Comparison of ENCODE assay signal across 1 cellular context in the genomic region with DNA sequence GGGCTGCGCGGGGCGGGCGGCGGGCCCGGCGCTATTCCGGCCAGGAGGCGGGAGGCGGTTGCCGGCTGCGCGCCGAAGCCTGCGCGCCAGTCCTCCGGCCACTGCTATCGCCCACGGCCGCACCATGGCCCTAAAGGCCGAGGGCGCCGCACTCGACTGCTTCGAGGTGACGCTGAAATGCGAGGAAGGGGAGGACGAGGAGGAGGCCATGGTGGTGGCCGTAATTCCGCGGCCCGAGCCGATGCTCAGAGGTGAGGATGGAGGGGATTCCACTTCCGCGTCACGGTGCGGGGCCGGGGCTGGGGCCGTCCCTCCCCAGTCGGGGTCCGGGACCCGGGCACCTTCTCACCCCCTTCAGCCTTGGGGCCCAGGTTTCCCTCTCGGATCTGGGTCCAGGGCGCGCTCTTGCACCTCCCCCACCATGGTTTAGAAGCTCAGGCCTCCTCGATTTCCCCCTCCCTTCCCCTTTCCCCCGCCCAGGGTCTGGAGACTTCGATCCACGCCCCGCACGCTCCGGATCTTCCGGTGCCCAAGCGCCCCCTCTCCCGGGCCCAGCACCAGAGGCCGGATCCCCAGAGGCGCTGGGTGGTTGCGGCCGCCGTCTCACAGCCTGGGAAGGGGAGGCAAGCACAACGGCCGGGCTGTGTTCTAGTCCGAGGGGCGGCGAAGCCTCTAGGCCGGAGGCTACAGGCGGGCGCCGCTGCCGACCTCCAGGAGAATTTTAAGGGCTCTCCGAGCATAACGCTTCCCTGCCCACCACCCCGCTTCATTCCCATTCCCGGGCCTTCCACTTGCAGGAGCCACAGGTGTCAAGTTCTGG.
A peak's percentile ranks its signal among the peaks of the same experiment; 100 is the strongest.
TF ChIP-seq lines count a peak whose summit lies in the region.

No MANE protein-coding gene starts in this region.

TF ChIP-seq in HEK293, 187 proteins besides CTCF, POLR2A, EP300 and RAD21 (continued from another document and continues in another):
- no peak for TF ChIP-seq ZNF561 (tag by site-specific recombination; IDR thresholded peaks at IDR 0.05; ENCODE audit: borderline replicate concordance)
- TF ChIP-seq OSR2 (tag by site-specific recombination; IDR thresholded peaks at IDR 0.05), result no peak
- no peak for TF ChIP-seq ZNF704 (tag by site-specific recombination; IDR thresholded peaks at IDR 0.05)
- TF ChIP-seq GLIS1 (tag by site-specific recombination; IDR thresholded peaks at IDR 0.05), result no peak
- no peak for TF ChIP-seq ZNF146 (tag by site-specific recombination; IDR thresholded peaks at IDR 0.05)
- TF ChIP-seq ZNF530 (tag by site-specific recombination; IDR thresholded peaks at IDR 0.05; ENCODE audit: low read depth), result no peak
- peak; percentile 94 for TF ChIP-seq SCRT2 (tag by site-specific recombination; IDR thresholded peaks at IDR 0.05)
- TF ChIP-seq ZNF76 (tag by site-specific recombination; IDR thresholded peaks at IDR 0.05; ENCODE audit: borderline replicate concordance, low read depth), result no peak; the same call in 1 of the 2 replicates
- peak; percentile 89 for TF ChIP-seq ZBTB8A (tag by site-specific recombination; IDR thresholded peaks at IDR 0.05)
- no peak for TF ChIP-seq ZNF555 (tag by site-specific recombination; conservative IDR thresholded peaks at IDR 0.05)
- TF ChIP-seq, protein P1, sequence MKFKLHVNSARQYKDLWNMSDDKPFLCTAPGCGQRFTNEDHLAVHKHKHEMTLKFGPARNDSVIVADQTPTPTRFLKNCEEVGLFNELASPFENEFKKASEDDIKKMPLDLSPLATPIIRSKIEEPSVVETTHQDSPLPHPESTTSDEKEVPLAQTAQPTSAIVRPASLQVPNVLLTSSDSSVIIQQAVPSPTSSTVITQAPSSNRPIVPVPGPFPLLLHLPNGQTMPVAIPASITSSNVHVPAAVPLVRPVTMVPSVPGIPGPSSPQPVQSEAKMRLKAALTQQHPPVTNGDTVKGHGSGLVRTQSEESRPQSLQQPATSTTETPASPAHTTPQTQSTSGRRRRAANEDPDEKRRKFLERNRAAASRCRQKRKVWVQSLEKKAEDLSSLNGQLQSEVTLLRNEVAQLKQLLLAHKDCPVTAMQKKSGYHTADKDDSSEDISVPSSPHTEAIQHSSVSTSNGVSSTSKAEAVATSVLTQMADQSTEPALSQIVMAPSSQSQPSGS (tag by site-specific recombination; IDR thresholded peaks at IDR 0.05; ENCODE audit: low read depth), result no peak
- TF ChIP-seq ZNF658 (tag by site-specific recombination; IDR thresholded peaks at IDR 0.05), result no peak
- peak; percentile 65 for TF ChIP-seq SP2 (tag by site-specific recombination; IDR thresholded peaks at IDR 0.05)
- TF ChIP-seq INSM2 (tag by site-specific recombination; IDR thresholded peaks at IDR 0.05), result no peak
- no peak for TF ChIP-seq ZNF2 (tag by site-specific recombination; IDR thresholded peaks at IDR 0.05)
- TF ChIP-seq ZNF423 (tag by site-specific recombination; IDR thresholded peaks at IDR 0.05), result no peak
- no peak for TF ChIP-seq ZNF157 (tag by site-specific recombination; IDR thresholded peaks at IDR 0.05)
- no peak for TF ChIP-seq ZNF488 (tag by site-specific recombination; IDR thresholded peaks at IDR 0.05)
- TF ChIP-seq ZXDB (tag by site-specific recombination; IDR thresholded peaks at IDR 0.05), result peak; percentile 58
- TF ChIP-seq, protein P2, sequence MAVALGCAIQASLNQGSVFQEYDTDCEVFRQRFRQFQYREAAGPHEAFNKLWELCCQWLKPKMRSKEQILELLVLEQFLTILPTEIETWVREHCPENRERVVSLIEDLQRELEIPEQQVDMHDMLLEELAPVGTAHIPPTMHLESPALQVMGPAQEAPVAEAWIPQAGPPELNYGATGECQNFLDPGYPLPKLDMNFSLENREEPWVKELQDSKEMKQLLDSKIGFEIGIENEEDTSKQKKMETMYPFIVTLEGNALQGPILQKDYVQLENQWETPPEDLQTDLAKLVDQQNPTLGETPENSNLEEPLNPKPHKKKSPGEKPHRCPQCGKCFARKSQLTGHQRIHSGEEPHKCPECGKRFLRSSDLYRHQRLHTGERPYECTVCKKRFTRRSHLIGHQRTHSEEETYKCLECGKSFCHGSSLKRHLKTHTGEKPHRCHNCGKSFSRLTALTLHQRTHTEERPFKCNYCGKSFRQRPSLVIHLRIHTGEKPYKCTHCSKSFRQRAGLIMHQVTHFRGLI (tag by site-specific recombination; IDR thresholded peaks at IDR 0.05), result no peak
- TF ChIP-seq ZNF843 (tag by site-specific recombination; IDR thresholded peaks at IDR 0.05), result no peak
- TF ChIP-seq TSHZ1 (tag by site-specific recombination; IDR thresholded peaks at IDR 0.05; ENCODE audit: borderline replicate concordance), result no peak
- no peak; the same call in 1 of the 2 replicates for TF ChIP-seq ZNF335 (tag by site-specific recombination; conservative IDR thresholded peaks at IDR 0.05)
- TF ChIP-seq, protein P3, sequence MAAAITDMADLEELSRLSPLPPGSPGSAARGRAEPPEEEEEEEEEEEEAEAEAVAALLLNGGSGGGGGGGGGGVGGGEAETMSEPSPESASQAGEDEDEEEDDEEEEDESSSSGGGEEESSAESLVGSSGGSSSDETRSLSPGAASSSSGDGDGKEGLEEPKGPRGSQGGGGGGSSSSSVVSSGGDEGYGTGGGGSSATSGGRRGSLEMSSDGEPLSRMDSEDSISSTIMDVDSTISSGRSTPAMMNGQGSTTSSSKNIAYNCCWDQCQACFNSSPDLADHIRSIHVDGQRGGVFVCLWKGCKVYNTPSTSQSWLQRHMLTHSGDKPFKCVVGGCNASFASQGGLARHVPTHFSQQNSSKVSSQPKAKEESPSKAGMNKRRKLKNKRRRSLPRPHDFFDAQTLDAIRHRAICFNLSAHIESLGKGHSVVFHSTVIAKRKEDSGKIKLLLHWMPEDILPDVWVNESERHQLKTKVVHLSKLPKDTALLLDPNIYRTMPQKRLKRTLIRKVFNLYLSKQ (tag by site-specific recombination; IDR thresholded peaks at IDR 0.05; ENCODE audit: borderline replicate concordance), result no peak
- peak; percentile 75 for TF ChIP-seq PATZ1 (tag by site-specific recombination; IDR thresholded peaks at IDR 0.05)
- TF ChIP-seq, protein P4, sequence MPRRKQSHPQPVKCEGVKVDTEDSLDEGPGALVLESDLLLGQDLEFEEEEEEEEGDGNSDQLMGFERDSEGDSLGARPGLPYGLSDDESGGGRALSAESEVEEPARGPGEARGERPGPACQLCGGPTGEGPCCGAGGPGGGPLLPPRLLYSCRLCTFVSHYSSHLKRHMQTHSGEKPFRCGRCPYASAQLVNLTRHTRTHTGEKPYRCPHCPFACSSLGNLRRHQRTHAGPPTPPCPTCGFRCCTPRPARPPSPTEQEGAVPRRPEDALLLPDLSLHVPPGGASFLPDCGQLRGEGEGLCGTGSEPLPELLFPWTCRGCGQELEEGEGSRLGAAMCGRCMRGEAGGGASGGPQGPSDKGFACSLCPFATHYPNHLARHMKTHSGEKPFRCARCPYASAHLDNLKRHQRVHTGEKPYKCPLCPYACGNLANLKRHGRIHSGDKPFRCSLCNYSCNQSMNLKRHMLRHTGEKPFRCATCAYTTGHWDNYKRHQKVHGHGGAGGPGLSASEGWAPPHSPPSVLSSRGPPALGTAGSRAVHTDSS (tag by site-specific recombination; IDR thresholded peaks at IDR 0.05), result peak; percentile 58; the same call in 1 of the 2 replicates
- TF ChIP-seq ZNF777 (tag by site-specific recombination; IDR thresholded peaks at IDR 0.05; ENCODE audit: borderline replicate concordance), result no peak
- peak; percentile 79 for TF ChIP-seq ZNF341 (tag by site-specific recombination; IDR thresholded peaks at IDR 0.05; ENCODE audit: low read depth)
- no peak for TF ChIP-seq GFI1B (tag by site-specific recombination; IDR thresholded peaks at IDR 0.05)
- no peak for TF ChIP-seq ZNF529 (tag by site-specific recombination; IDR thresholded peaks at IDR 0.05; ENCODE audit: insufficient replicate concordance)
- peak; percentile 62 for TF ChIP-seq ZBTB48 (tag by site-specific recombination; IDR thresholded peaks at IDR 0.05)
- peak; percentile 44; the same call in 1 of the 2 replicates for TF ChIP-seq SP7 (tag by site-specific recombination; IDR thresholded peaks at IDR 0.05)
- no peak for TF ChIP-seq ZNF660 (tag by site-specific recombination; IDR thresholded peaks at IDR 0.05)
- TF ChIP-seq ZNF404 (tag by site-specific recombination; IDR thresholded peaks at IDR 0.05), result no peak
- TF ChIP-seq, protein P5, sequence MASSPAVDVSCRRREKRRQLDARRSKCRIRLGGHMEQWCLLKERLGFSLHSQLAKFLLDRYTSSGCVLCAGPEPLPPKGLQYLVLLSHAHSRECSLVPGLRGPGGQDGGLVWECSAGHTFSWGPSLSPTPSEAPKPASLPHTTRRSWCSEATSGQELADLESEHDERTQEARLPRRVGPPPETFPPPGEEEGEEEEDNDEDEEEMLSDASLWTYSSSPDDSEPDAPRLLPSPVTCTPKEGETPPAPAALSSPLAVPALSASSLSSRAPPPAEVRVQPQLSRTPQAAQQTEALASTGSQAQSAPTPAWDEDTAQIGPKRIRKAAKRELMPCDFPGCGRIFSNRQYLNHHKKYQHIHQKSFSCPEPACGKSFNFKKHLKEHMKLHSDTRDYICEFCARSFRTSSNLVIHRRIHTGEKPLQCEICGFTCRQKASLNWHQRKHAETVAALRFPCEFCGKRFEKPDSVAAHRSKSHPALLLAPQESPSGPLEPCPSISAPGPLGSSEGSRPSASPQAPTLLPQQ (tag by site-specific recombination; IDR thresholded peaks at IDR 0.05), result 0 out of 2 replicates have a peak, but pooled peaks have one; percentile 37
- no peak for TF ChIP-seq ZBTB44 (tag by site-specific recombination; IDR thresholded peaks at IDR 0.05)
- TF ChIP-seq ZNF112 (tag by site-specific recombination; IDR thresholded peaks at IDR 0.05), result no peak
